1 cellular context compared by ENCODE assay signal in the genomic region with DNA sequence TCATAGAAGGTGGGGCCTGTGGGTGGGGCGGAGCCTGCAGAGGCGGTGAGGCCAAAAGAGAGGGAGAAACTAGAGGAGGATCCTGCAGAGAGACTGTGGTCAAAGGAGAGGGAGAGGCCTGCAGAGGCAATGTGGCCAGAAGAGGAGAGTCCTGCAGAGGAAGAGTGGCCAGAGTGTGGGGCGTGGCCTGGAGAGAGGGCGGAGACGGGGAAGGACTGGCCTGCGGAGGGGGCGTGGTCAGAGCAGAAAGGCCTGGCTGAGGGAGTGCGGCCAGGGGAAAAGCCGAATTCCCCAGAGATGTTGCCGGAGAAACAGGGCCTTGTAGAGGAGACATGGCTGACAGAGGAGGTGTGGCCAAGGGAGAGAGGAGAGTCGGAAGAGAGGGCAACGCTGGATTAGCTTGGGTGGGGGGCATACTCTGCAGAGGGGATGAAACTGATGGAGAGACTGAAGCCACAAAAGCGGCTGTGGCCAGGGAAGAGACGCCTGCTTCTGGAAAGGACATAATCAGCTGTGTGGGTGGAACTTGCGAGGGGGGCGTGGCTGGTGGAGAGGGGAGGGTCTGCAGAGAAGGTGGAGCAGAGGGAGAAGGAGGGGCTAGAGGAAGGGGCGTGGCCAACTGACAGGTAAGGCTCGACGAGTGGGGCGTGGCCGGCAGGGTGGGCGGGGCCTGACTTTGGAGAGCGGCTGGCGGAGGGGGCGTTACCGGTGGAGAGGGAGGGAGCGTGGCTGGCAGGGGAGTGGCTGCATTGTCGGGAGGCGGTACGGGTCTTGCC.
TF ChIP-seq lines count a peak whose summit lies in the region.

No MANE protein-coding gene starts in this region.

TF ChIP-seq in HEK293, 187 proteins besides CTCF, POLR2A, EP300 and RAD21 (continued from another document and continues in another):
- TF ChIP-seq, protein P1, sequence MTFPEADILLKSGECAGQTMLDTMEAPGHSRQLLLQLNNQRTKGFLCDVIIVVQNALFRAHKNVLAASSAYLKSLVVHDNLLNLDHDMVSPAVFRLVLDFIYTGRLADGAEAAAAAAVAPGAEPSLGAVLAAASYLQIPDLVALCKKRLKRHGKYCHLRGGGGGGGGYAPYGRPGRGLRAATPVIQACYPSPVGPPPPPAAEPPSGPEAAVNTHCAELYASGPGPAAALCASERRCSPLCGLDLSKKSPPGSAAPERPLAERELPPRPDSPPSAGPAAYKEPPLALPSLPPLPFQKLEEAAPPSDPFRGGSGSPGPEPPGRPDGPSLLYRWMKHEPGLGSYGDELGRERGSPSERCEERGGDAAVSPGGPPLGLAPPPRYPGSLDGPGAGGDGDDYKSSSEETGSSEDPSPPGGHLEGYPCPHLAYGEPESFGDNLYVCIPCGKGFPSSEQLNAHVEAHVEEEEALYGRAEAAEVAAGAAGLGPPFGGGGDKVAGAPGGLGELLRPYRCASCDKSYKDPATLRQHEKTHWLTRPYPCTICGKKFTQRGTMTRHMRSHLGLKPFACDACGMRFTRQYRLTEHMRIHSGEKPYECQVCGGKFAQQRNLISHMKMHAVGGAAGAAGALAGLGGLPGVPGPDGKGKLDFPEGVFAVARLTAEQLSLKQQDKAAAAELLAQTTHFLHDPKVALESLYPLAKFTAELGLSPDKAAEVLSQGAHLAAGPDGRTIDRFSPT (tag by site-specific recombination; IDR thresholded peaks at IDR 0.05), result no peak
- TF ChIP-seq, protein P2, sequence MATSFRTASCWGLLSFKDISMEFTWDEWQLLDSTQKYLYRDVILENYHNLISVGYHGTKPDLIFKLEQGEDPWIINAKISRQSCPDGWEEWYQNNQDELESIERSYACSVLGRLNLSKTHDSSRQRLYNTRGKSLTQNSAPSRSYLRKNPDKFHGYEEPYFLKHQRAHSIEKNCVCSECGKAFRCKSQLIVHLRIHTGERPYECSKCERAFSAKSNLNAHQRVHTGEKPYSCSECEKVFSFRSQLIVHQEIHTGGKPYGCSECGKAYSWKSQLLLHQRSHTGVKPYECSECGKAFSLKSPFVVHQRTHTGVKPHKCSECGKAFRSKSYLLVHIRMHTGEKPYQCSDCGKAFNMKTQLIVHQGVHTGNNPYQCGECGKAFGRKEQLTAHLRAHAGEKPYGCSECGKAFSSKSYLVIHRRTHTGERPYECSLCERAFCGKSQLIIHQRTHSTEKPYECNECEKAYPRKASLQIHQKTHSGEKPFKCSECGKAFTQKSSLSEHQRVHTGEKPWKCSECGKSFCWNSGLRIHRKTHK (tag by site-specific recombination; IDR thresholded peaks at IDR 0.05), result no peak
- TF ChIP-seq ZNF239 (tag by site-specific recombination; IDR thresholded peaks at IDR 0.05) (no peak), ZBTB17 (tag by site-specific recombination; IDR thresholded peaks at IDR 0.05) (peak; percentile 94), ZNF626 (tag by site-specific recombination; IDR thresholded peaks at IDR 0.05) (no peak), ZNF530 (tag by site-specific recombination; IDR thresholded peaks at IDR 0.05; ENCODE audit: low read depth) (no peak), YY2 (tag by site-specific recombination; IDR thresholded peaks at IDR 0.05) (no peak), KLF1 (tag by site-specific recombination; IDR thresholded peaks at IDR 0.05) (peak; percentile 91), SCRT2 (tag by site-specific recombination; IDR thresholded peaks at IDR 0.05) (no peak), ZNF701 (tag by site-specific recombination; IDR thresholded peaks at IDR 0.05) (no peak), RBAK (tag by site-specific recombination; IDR thresholded peaks at IDR 0.05) (no peak), ZNF692 (tag by site-specific recombination; IDR thresholded peaks at IDR 0.05) (no peak), ZBTB11 (tag by site-specific recombination; conservative IDR thresholded peaks at IDR 0.05; ENCODE audit: low read depth) (no peak), FEZF1 (tag by site-specific recombination; IDR thresholded peaks at IDR 0.05) (no peak), ZNF561 (tag by site-specific recombination; IDR thresholded peaks at IDR 0.05; ENCODE audit: borderline replicate concordance) (no peak), KLF16 (tag by site-specific recombination; IDR thresholded peaks at IDR 0.05) (peak; percentile 75), ZNF501 (tag by site-specific recombination; IDR thresholded peaks at IDR 0.05) (no peak), ZNF677 (tag by site-specific recombination; IDR thresholded peaks at IDR 0.05) (no peak), ZNF555 (tag by site-specific recombination; conservative IDR thresholded peaks at IDR 0.05) (no peak), ZEB2 (tag by site-specific recombination; IDR thresholded peaks at IDR 0.05) (peak; percentile 78), KLF17 (tag by site-specific recombination; IDR thresholded peaks at IDR 0.05) (no peak; the same call in 1 of the 2 replicates), ZNF449 (tag by site-specific recombination; IDR thresholded peaks at IDR 0.05) (no peak), ZBTB20 (tag by site-specific recombination; IDR thresholded peaks at IDR 0.05) (no peak; the same call in 1 of the 2 replicates), ZNF433 (tag by site-specific recombination; IDR thresholded peaks at IDR 0.05; ENCODE audit: low read depth) (no peak), ZNF76 (tag by site-specific recombination; IDR thresholded peaks at IDR 0.05; ENCODE audit: borderline replicate concordance, low read depth) (no peak), MZF1 (tag by site-specific recombination; IDR thresholded peaks at IDR 0.05; ENCODE audit: borderline replicate concordance) (no peak), ZNF214 (tag by site-specific recombination; IDR thresholded peaks at IDR 0.05; ENCODE audit: borderline replicate concordance) (no peak), ZXDB (tag by site-specific recombination; IDR thresholded peaks at IDR 0.05) (0 out of 2 replicates have a peak, but pooled peaks have one; percentile 18)
- TF ChIP-seq, protein P3, sequence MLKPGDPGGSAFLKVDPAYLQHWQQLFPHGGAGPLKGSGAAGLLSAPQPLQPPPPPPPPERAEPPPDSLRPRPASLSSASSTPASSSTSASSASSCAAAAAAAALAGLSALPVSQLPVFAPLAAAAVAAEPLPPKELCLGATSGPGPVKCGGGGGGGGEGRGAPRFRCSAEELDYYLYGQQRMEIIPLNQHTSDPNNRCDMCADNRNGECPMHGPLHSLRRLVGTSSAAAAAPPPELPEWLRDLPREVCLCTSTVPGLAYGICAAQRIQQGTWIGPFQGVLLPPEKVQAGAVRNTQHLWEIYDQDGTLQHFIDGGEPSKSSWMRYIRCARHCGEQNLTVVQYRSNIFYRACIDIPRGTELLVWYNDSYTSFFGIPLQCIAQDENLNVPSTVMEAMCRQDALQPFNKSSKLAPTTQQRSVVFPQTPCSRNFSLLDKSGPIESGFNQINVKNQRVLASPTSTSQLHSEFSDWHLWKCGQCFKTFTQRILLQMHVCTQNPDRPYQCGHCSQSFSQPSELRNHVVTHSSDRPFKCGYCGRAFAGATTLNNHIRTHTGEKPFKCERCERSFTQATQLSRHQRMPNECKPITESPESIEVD (tag by site-specific recombination; IDR thresholded peaks at IDR 0.05), result no peak
- TF ChIP-seq, protein P4, sequence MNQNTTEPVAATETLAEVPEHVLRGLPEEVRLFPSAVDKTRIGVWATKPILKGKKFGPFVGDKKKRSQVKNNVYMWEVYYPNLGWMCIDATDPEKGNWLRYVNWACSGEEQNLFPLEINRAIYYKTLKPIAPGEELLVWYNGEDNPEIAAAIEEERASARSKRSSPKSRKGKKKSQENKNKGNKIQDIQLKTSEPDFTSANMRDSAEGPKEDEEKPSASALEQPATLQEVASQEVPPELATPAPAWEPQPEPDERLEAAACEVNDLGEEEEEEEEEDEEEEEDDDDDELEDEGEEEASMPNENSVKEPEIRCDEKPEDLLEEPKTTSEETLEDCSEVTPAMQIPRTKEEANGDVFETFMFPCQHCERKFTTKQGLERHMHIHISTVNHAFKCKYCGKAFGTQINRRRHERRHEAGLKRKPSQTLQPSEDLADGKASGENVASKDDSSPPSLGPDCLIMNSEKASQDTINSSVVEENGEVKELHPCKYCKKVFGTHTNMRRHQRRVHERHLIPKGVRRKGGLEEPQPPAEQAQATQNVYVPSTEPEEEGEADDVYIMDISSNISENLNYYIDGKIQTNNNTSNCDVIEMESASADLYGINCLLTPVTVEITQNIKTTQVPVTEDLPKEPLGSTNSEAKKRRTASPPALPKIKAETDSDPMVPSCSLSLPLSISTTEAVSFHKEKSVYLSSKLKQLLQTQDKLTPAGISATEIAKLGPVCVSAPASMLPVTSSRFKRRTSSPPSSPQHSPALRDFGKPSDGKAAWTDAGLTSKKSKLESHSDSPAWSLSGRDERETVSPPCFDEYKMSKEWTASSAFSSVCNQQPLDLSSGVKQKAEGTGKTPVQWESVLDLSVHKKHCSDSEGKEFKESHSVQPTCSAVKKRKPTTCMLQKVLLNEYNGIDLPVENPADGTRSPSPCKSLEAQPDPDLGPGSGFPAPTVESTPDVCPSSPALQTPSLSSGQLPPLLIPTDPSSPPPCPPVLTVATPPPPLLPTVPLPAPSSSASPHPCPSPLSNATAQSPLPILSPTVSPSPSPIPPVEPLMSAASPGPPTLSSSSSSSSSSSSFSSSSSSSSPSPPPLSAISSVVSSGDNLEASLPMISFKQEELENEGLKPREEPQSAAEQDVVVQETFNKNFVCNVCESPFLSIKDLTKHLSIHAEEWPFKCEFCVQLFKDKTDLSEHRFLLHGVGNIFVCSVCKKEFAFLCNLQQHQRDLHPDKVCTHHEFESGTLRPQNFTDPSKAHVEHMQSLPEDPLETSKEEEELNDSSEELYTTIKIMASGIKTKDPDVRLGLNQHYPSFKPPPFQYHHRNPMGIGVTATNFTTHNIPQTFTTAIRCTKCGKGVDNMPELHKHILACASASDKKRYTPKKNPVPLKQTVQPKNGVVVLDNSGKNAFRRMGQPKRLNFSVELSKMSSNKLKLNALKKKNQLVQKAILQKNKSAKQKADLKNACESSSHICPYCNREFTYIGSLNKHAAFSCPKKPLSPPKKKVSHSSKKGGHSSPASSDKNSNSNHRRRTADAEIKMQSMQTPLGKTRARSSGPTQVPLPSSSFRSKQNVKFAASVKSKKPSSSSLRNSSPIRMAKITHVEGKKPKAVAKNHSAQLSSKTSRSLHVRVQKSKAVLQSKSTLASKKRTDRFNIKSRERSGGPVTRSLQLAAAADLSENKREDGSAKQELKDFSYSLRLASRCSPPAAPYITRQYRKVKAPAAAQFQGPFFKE (tag by site-specific recombination; IDR thresholded peaks at IDR 0.05; ENCODE audit: borderline replicate concordance), result no peak
- TF ChIP-seq, protein P5, sequence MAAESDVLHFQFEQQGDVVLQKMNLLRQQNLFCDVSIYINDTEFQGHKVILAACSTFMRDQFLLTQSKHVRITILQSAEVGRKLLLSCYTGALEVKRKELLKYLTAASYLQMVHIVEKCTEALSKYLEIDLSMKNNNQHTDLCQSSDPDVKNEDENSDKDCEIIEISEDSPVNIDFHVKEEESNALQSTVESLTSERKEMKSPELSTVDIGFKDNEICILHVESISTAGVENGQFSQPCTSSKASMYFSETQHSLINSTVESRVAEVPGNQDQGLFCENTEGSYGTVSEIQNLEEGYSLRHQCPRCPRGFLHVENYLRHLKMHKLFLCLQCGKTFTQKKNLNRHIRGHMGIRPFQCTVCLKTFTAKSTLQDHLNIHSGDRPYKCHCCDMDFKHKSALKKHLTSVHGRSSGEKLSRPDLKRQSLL (tag by site-specific recombination; IDR thresholded peaks at IDR 0.05), result no peak
